15 cellular contexts compared by ENCODE assay signal in genomic region chr6:165585060-165585459, GRCh38.
"Had no signal": no experiment of that assay in that cellular context is flagged by ENCODE, and none has a peak within 500 bp of the region (broad histone marks: within the 10 kb centered on the region; RNA-seq: fewer than 3 reads in every experiment).

No MANE protein-coding gene starts in this region.

- H3K4me3 Mint-ChIP-seq: activated CD4-positive, alpha-beta T cell treated with anti-CD3 and anti-CD28 coated beads, Interleukin-2, amount 10 ng/mL, durations not matched to agents 24 days and 14 days; activated naive CD8-positive, alpha-beta T cell treated with anti-CD3 and anti-CD28 coated beads for 36 hours; nephron; stimulated activated naive CD8-positive, alpha-beta T cell treated with anti-CD3 and anti-CD28 coated beads, Interleukin-15, Interleukin-2, amounts not matched to agents 100 ng/mL and 50 ng/mL, for 24 hours; T-helper 2 cell treated with Interferon-gamma antibody and Interleukin-4, amounts not matched to agents 5 μg/mL and 100 μg/mL, for 36 hours had no signal

- H3K4me1 Mint-ChIP-seq: activated CD4-positive, alpha-beta T cell treated with anti-CD3 and anti-CD28 coated beads, Interleukin-2, amount 10 ng/mL, durations not matched to agents 24 days and 14 days; activated naive CD8-positive, alpha-beta T cell treated with anti-CD3 and anti-CD28 coated beads for 36 hours; nephron had no signal

- DNase-seq: activated CD4-positive, alpha-beta T cell treated with anti-CD3 and anti-CD28 coated beads, Interleukin-2, amount 10 ng/mL, durations not matched to agents 24 days and 14 days; activated CD4-positive, CD25-positive, alpha-beta regulatory T cell; activated CD8-positive, alpha-beta memory T cell treated with anti-CD3 and anti-CD28 coated beads, Interleukin-2, amount 50 U/mL, for 48 hours; activated naive CD8-positive, alpha-beta T cell treated with anti-CD3 and anti-CD28 coated beads for 36 hours; amygdala; erythroblast; foreskin fibroblast; head of caudate nucleus; kidney glomerular epithelial cell; nucleus accumbens; right cardiac atrium had no signal

- H3K27me3 Mint-ChIP-seq: activated CD4-positive, alpha-beta T cell treated with anti-CD3 and anti-CD28 coated beads, Interleukin-2, amount 10 ng/mL, durations not matched to agents 24 days and 14 days; activated naive CD8-positive, alpha-beta T cell treated with anti-CD3 and anti-CD28 coated beads for 36 hours; progenitor cell of endocrine pancreas; stimulated activated naive CD8-positive, alpha-beta T cell treated with anti-CD3 and anti-CD28 coated beads, Interleukin-15, Interleukin-2, amounts not matched to agents 100 ng/mL and 50 ng/mL, for 24 hours had no signal

- H3K27ac Mint-ChIP-seq: activated CD4-positive, alpha-beta T cell treated with anti-CD3 and anti-CD28 coated beads, Interleukin-2, amount 10 ng/mL, durations not matched to agents 24 days and 14 days; activated naive CD8-positive, alpha-beta T cell treated with anti-CD3 and anti-CD28 coated beads for 36 hours; nephron; stimulated activated naive CD8-positive, alpha-beta T cell treated with anti-CD3 and anti-CD28 coated beads, Interleukin-15, Interleukin-2, amounts not matched to agents 100 ng/mL and 50 ng/mL, for 24 hours; T-helper 2 cell treated with Interferon-gamma antibody and Interleukin-4, amounts not matched to agents 5 μg/mL and 100 μg/mL, for 36 hours had no signal

- H3K36me3 Mint-ChIP-seq: activated naive CD8-positive, alpha-beta T cell treated with anti-CD3 and anti-CD28 coated beads for 36 hours had no signal

- H3K9me3 Mint-ChIP-seq: activated CD4-positive, alpha-beta T cell treated with anti-CD3 and anti-CD28 coated beads, Interleukin-2, amount 10 ng/mL, durations not matched to agents 24 days and 14 days; activated naive CD8-positive, alpha-beta T cell treated with anti-CD3 and anti-CD28 coated beads for 36 hours; T-helper 2 cell treated with Interferon-gamma antibody and Interleukin-4, amounts not matched to agents 5 μg/mL and 100 μg/mL, for 36 hours had no signal

- ATAC-seq: right cardiac atrium had no signal
